8 cellular contexts compared by ENCODE assay signal in the genomic region with DNA sequence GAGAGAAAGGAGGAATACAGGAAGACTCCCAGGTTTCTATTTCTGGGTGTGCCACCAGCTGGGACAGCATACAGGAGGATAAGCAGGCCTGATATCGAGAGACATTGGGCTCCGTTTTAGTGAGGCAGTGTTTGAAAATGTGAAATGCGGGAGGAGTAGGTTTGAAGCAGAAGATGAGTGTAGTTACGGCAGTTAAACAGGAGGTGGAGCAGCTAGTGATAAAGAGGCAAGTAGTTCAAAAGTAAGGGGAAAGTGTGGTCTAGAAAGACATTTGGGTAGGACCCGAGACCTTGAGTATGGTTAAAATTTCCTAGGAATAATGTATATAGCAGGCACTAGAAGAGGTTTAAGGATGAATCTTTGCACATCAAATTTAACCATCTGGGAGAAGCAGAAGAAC. TPM values are rescaled to one million over a fixed set of nuclear protein-coding genes. Genes with fewer than 3 reads are reported as not detected.
DNase-seq lines count a peak whose midpoint lies in the region; ATAC-seq and TF ChIP-seq lines count a peak whose summit lies in the region.

No MANE protein-coding gene starts in this region.

- DNase-seq in COLO829 (ENCODE audit: low spot score) (peak; percentile 39), MV-4-11 (lab: John Stamatoyannopoulos, UW) (peak; percentile 14), dorsolateral prefrontal cortex (no peak), renal cortical epithelial cell (ENCODE audit: low read depth) (peak; percentile 50), GOT3 (lab: John Stamatoyannopoulos, UW) (no peak), superior temporal gyrus (ENCODE audit: extremely low spot score) (no peak)

- peak in 43 of 56 donors; percentile 13 to 50 (median 33) for TF ChIP-seq CTCF in dorsolateral prefrontal cortex (IDR thresholded peaks at IDR 0.05 in 54 of 56, conservative IDR thresholded peaks at IDR 0.05 in 2 of 56; ENCODE audit: low read depth in 1 of 56, partially characterized antibody in 56 of 56)

- H3K27ac ChIP-seq in dorsolateral prefrontal cortex: no peak overlapping the region

- no peaks in the 10 kb centered on the region for H3K27me3 ChIP-seq in dorsolateral prefrontal cortex

- ATAC-seq in GM19035 (IDR thresholded peaks at IDR 0.05; ENCODE audit: unreplicated experiment) (peak; percentile 80), esophagus mucosa (no peak)

- intact Hi-C loops in dorsolateral prefrontal cortex (cut with DNase I): no loop called here

- H3K4me3 ChIP-seq in dorsolateral prefrontal cortex: no peak overlapping the region

RNA-seq across cellular contexts. Expression of a gene that starts 42.4 kb away (rescaled TPM):
- total RNA-seq in dorsolateral prefrontal cortex: 100 to 1,000 TPM in 77 of 120 experiments, 10 to 100 TPM in 43; 64.1 to 133 (median 104) TPM
- 48.3 and 81.4 TPM in 2 replicates for total RNA-seq in renal cortical epithelial cell
- total RNA-seq in esophagus mucosa: 19.2 TPM

Comparison
In these comparisons a context has a peak if more than half of its experiments do, and no peak if none do; other contexts are left out.
1. DNase-seq: peak in COLO829 (single experiment), MV-4-11 (single experiment) and renal cortical epithelial cell (single experiment); none in dorsolateral prefrontal cortex (0 of 10), GOT3 (single experiment) and superior temporal gyrus (single experiment).